ENCODE assay signal across 11 cellular contexts in genomic region chr17:62614142-62614541, GRCh38. TPM values are rescaled to one million over a fixed set of nuclear protein-coding genes. Genes with fewer than 3 reads are reported as not detected.
DNase-seq lines count a peak whose midpoint lies in the region; ATAC-seq and TF ChIP-seq lines count a peak whose summit lies in the region.
"Had no signal": no experiment of that assay in that cellular context is flagged by ENCODE, and none has a peak within 500 bp of the region (broad histone marks: within the 10 kb centered on the region; RNA-seq: fewer than 3 reads in every experiment).

No MANE protein-coding gene starts in this region.

- no peaks in the 10 kb centered on the region; the same call in 1 of the 2 replicates for H4K20me1 ChIP-seq in PC-9 (ENCODE audit: insufficient read depth)

- no peak for ATAC-seq in GM21717 (IDR thresholded peaks at IDR 0.05; ENCODE audit: unreplicated experiment)

- H3K27me3 Mint-ChIP-seq in dendritic cell treated with granulocyte-macrophage colony-stimulating factor and Interleukin-4, amounts not matched to agents 40 ng/mL and 50 ng/mL, for 4 days: no peaks in the 10 kb centered on the region
- H3K27me3 Mint-ChIP-seq in nephron progenitor cell (ENCODE audit: low read depth, poor library complexity): peaks cover 2% of the 10 kb centered on the region

- H3K4me1 Mint-ChIP-seq in dendritic cell treated with granulocyte-macrophage colony-stimulating factor and Interleukin-4, amounts not matched to agents 40 ng/mL and 50 ng/mL, for 4 days (ENCODE audit: low read depth): peaks cover 26% of the 10 kb centered on the region
- peaks cover 31% of the 10 kb centered on the region for H3K4me1 Mint-ChIP-seq in nephron progenitor cell

- peak overlapping the region; percentile 45 for H3K27ac Mint-ChIP-seq in dendritic cell treated with granulocyte-macrophage colony-stimulating factor and Interleukin-4, amounts not matched to agents 40 ng/mL and 50 ng/mL, for 4 days
- peak overlapping the region; percentile 1 for H3K27ac Mint-ChIP-seq in nephron progenitor cell

- no peaks in the 10 kb centered on the region for H3K79me2 ChIP-seq in PC-9 (ENCODE audit: low read depth)

- TF ChIP-seq CTCF in nephron progenitor cell (IDR thresholded peaks at IDR 0.05): no peak
- TF ChIP-seq CTCF in PC-9 (conservative IDR thresholded peaks at IDR 0.05): no peak

- peaks cover 8% of the 10 kb centered on the region; the same call in 1 of the 2 replicates for H3K36me3 ChIP-seq in PC-9 (ENCODE audit: low read depth)

- no peak overlapping the region for H2AFZ ChIP-seq in PC-9

- H3K9me3 Mint-ChIP-seq in dendritic cell treated with granulocyte-macrophage colony-stimulating factor and Interleukin-4, amounts not matched to agents 40 ng/mL and 50 ng/mL, for 4 days: no peaks in the 10 kb centered on the region
- no peaks in the 10 kb centered on the region for H3K9me3 Mint-ChIP-seq in nephron progenitor cell

- peaks cover 5% of the 10 kb centered on the region; the same call in 1 of the 2 replicates for H3F3A ChIP-seq in PC-9 (ENCODE audit: insufficient read depth, low read depth)

- POLR2A ChIA-PET in PC-9 (lab: Charles Lee; ENCODE audit: unreplicated experiment): no interaction called here

- H3K9me2 ChIP-seq in PC-9 (ENCODE audit: insufficient read depth): no peaks in the 10 kb centered on the region

- H3K27me3 ChIP-seq in PC-9 (ENCODE audit: insufficient read depth, low read depth): no peaks in the 10 kb centered on the region

- H3K27ac ChIP-seq in PC-9: no peak overlapping the region

- H3K36me3 Mint-ChIP-seq in dendritic cell treated with granulocyte-macrophage colony-stimulating factor and Interleukin-4, amounts not matched to agents 40 ng/mL and 50 ng/mL, for 4 days (ENCODE audit: low read depth): peaks cover 87% of the 10 kb centered on the region
- H3K36me3 Mint-ChIP-seq in nephron progenitor cell (ENCODE audit: low read depth): peaks cover 53% of the 10 kb centered on the region

- CTCF ChIA-PET in PC-9 (lab: Charles Lee): no interaction called here

- H3K9me3 ChIP-seq in PC-9 (ENCODE audit: insufficient read depth, low read depth): no peaks in the 10 kb centered on the region
- H3K9me3 ChIP-seq: Caco-2 had no signal

- H3K4me2 ChIP-seq in PC-9: no peak overlapping the region

- no peaks in the 10 kb centered on the region for H3K4me1 ChIP-seq in PC-9 (replicated peaks; ENCODE audit: insufficient read depth)
- H3K4me1 ChIP-seq: Caco-2 had no signal

- no peak overlapping the region for H3K4me3 ChIP-seq in PC-9

- no peak overlapping the region for H3K4me3 Mint-ChIP-seq in dendritic cell treated with granulocyte-macrophage colony-stimulating factor and Interleukin-4, amounts not matched to agents 40 ng/mL and 50 ng/mL, for 4 days
- H3K4me3 Mint-ChIP-seq in nephron progenitor cell: no peak overlapping the region

- intact Hi-C loops in dendritic cell treated with granulocyte-macrophage colony-stimulating factor and Interleukin-4, amounts not matched to agents 40 ng/mL and 50 ng/mL, for 4 days (cut with micrococcal nuclease): no loop called here
- intact Hi-C loops in PC-9 (cut with micrococcal nuclease; ENCODE audit: unreplicated experiment): no loop called here

- DNase-seq in D341Med (ENCODE audit: low spot score) (peak; percentile 67), NCI-H446 treated with DMSO at 0.1 percent for 48 hours (lab: John Stamatoyannopoulos, UW) (peak; percentile 40), nephron progenitor cell (no peak), PC-9 (no peak), AML-193 (lab: John Stamatoyannopoulos, UW) (no peak)
- DNase-seq in stimulated activated CD4-positive, alpha-beta T cell treated with anti-CD3 and anti-CD28 coated beads, Interleukin-4, amount 100 ng/mL, for 4 hours: no peak
- DNase-seq: activated CD4-positive, alpha-beta T cell treated with anti-CD3 and anti-CD28 coated beads for 48 hours; Caco-2; NCI-H69 had no signal

- no TSS peak for BruUV-seq in PC-9 (replicated peaks; lab: Mats Ljungman, UMichigan)

RNA-seq across cellular contexts. Expression of gene MRC2, which starts 13.3 kb away (rescaled TPM):
- total RNA-seq in PC-9 (2021): 1.0 and 2.8 TPM in 2 replicates

Comparison
In these comparisons a context has a peak if more than half of its experiments do, and no peak if none do; other contexts are left out.
1. DNase-seq: peak in D341Med (single experiment) and NCI-H446 treated with DMSO at 0.1 percent for 48 hours (single experiment); none in nephron progenitor cell (single experiment), PC-9 (0 of 2), stimulated activated CD4-positive, alpha-beta T cell treated with anti-CD3 and anti-CD28 coated beads, Interleukin-4, amount 100 ng/mL, for 4 hours (0 of 2) and AML-193 (0 of 2).